9 cellular contexts compared by ENCODE assay signal in genomic region chr2:25664531-25665307, GRCh38. TPM values are rescaled to one million over a fixed set of nuclear protein-coding genes. Genes with fewer than 3 reads are reported as not detected.
A peak's percentile ranks its signal among the peaks of the same experiment; 100 is the strongest.
DNase-seq lines count a peak whose midpoint lies in the region; ATAC-seq and TF ChIP-seq lines count a peak whose summit lies in the region.
"Had no signal": no experiment of that assay in that cellular context is flagged by ENCODE, and none has a peak within 500 bp of the region (broad histone marks: within the 10 kb centered on the region; RNA-seq: fewer than 3 reads in every experiment).

No MANE protein-coding gene starts in this region.

- TF ChIP-seq RAD21 in HCT116 (IDR thresholded peaks at IDR 0.05; ENCODE audit: low read depth) = peak; percentile 89

- POLR2A ChIA-PET in HCT116 (lab: Charles Lee) = interaction anchor here (1.1 to 1.2 kb wide), 2 partner anchors 11 to 58 kb away, joined by 3 read pairs; no protein-coding TSS in a partner anchor

- peaks cover 4% of the 10 kb centered on the region for H3K36me3 Mint-ChIP-seq in Calu3 (ENCODE audit: insufficient read depth, unreplicated experiment)
- peaks cover 2% of the 10 kb centered on the region for H3K36me3 Mint-ChIP-seq in mesothelial cell of epicardium

- H3K36me3 ChIP-seq in HCT116 (ENCODE audit: control insufficient read depth in 1 of 2, insufficient read depth in 2 of 2, low read length in 2 of 2) = no peaks in the 10 kb centered on the region
- H3K36me3 ChIP-seq in SJCRH30 = no peaks in the 10 kb centered on the region
- H3K36me3 ChIP-seq in uterus = no peaks in the 10 kb centered on the region

- peak overlapping the region; percentile 38 for H3K9ac ChIP-seq in HCT116 (ENCODE audit: low read length)

- H3K4me1 ChIP-seq in HCT116 (ENCODE audit: control insufficient read depth in 1 of 2, insufficient read depth in 2 of 2, low read length in 2 of 2) (peaks cover 10 to 16% of the 10 kb centered on the region in 2 experiments), SJCRH30 (no peaks in the 10 kb centered on the region), uterus (no peaks in the 10 kb centered on the region)

- peak overlapping the region; percentile 74 for H3K4me2 ChIP-seq in HCT116 (ENCODE audit: low read length)

- H3K9me3 ChIP-seq in HCT116 (ENCODE audit: control insufficient read depth in 1 of 2, insufficient read depth in 1 of 2, low read depth in 1 of 2, low read length in 2 of 2) (no peaks in the 10 kb centered on the region), SJCRH30 (replicated peaks) (no peaks in the 10 kb centered on the region), uterus (no peaks in the 10 kb centered on the region)

- no peak overlapping the region for H2AFZ ChIP-seq in HCT116 (ENCODE audit: low read depth, low read length, poor library complexity, severe bottlenecking)

- TF ChIP-seq CTCF in Calu3 (IDR thresholded peaks at IDR 0.05; ENCODE audit: unreplicated experiment) = peak; percentile 57
- peak; percentile 81 to 90 (median 85) for TF ChIP-seq CTCF in HCT116 (IDR thresholded peaks at IDR 0.05 in 2 of 3, conservative IDR thresholded peaks at IDR 0.05 in 1 of 3; ENCODE audit: borderline replicate concordance in 1 of 3, insufficient read depth in 1 of 3, low read depth in 2 of 3, low read length in 2 of 3)
- peak; percentile 76 for TF ChIP-seq CTCF in epithelial cell of esophagus (IDR thresholded peaks at IDR 0.05; ENCODE audit: insufficient read depth, low read depth, low read length, missing control alignments)
- no peak for TF ChIP-seq CTCF in mesothelial cell of epicardium (IDR thresholded peaks at IDR 0.05; ENCODE audit: unreplicated experiment)
- peak; percentile 36 to 65 (median 55) for TF ChIP-seq CTCF in uterus (IDR thresholded peaks at IDR 0.05)

- H3K4me3 Mint-ChIP-seq in Calu3 (ENCODE audit: low read depth, unreplicated experiment) (peak overlapping the region; percentile 34), mesothelial cell of epicardium (peak overlapping the region; percentile 18)

- ATAC-seq in HCT116 (peak; percentile 97), HG02938 (IDR thresholded peaks at IDR 0.05; ENCODE audit: unreplicated experiment) (no peak)

- peak overlapping the region; percentile 54 for H3K27ac Mint-ChIP-seq in Calu3 (ENCODE audit: unreplicated experiment)
- peak overlapping the region; percentile 41 for H3K27ac Mint-ChIP-seq in mesothelial cell of epicardium

- CTCF ChIA-PET in Calu3 (lab: Charles Lee) (interaction anchor here (0.6 to 3.3 kb wide), 9 partner anchors 9 to 303 kb away, joined by 3 to 84 read pairs (median 4); no protein-coding TSS in a partner anchor), HCT116 (lab: Charles Lee) (interaction anchor here (0.7 to 3.4 kb wide), 21 partner anchors 10 to 498 kb away, joined by 3 to 87 read pairs (median 4); partner anchors contain the start of gene DTNB)

- no peaks in the 10 kb centered on the region for H3K9me2 ChIP-seq in HCT116 (ENCODE audit: insufficient read depth)

- DNase-seq in Calu3 (peak; percentile 76), HCT116 (ENCODE audit: low read depth, low spot score) (peak; percentile 68), SJCRH30 (peak; percentile 49 to 80), epithelial cell of esophagus (ENCODE audit: low read depth) (peak; percentile 80), mesothelial cell of epicardium (ENCODE audit: low spot score in 2 of 2, unreplicated experiment in 2 of 2) (peak; percentile 25 to 55), uterus (peak; percentile 33 to 40), NCI-H510A (lab: John Stamatoyannopoulos, UW) (no peak)

- no peaks in the 10 kb centered on the region for H3K9me3 Mint-ChIP-seq in Calu3 (ENCODE audit: low read depth, unreplicated experiment)
- H3K9me3 Mint-ChIP-seq in mesothelial cell of epicardium = peaks cover 6% of the 10 kb centered on the region

- intact Hi-C loops in Calu3 (cut with micrococcal nuclease; ENCODE audit: unreplicated experiment) (loop anchor here (1.0 kb wide), 1 partner anchor 57 kb away; no protein-coding TSS in a partner anchor), HCT116 (cut with micrococcal nuclease) (loop anchor here (1.0 to 10.0 kb wide), 2 partner anchors 57 to 360 kb away; no protein-coding TSS in a partner anchor), uterus (cut with DNase I; ENCODE audit: low total_unique reads) (no loop called here)

- H3K27ac ChIP-seq in HCT116 (ENCODE audit: low read depth, low read length) (peak overlapping the region; percentile 3; the same call in 1 of the 2 replicates), SJCRH30 (no peak overlapping the region), uterus (no peak overlapping the region)
- H3K27ac ChIP-seq: VCaP had no signal

- H3K4me1 Mint-ChIP-seq in Calu3 (ENCODE audit: low read depth, unreplicated experiment) = peaks cover 18% of the 10 kb centered on the region
- peaks cover 12% of the 10 kb centered on the region for H3K4me1 Mint-ChIP-seq in mesothelial cell of epicardium

- RAD21 ChIA-PET in HCT116 (lab: Charles Lee; ENCODE audit: low non-redundant PET in 1 of 2, low total read pairs in 2 of 2, uncharacterized antibody in 2 of 2, unreplicated experiment in 2 of 2) = interaction anchor here (0.7 to 1.7 kb wide), 4 partner anchors 37 to 60 kb away, joined by 3 to 14 read pairs (median 8); no protein-coding TSS in a partner anchor

- H3K4me3 ChIP-seq in HCT116 (replicated peaks in 1 of 2; ENCODE audit: low read depth in 1 of 2, low read length in 2 of 2) (peak overlapping the region; percentile 0 to 33; a peak in 3 of 4 replicates), SJCRH30 (no peak overlapping the region), epithelial cell of esophagus (ENCODE audit: low read length) (peak overlapping the region; percentile 14), uterus (no peak overlapping the region)

- no peaks in the 10 kb centered on the region for H4K20me1 ChIP-seq in HCT116 (ENCODE audit: insufficient read depth)

- H3K79me2 ChIP-seq in HCT116 (ENCODE audit: insufficient read depth, low read length) = peaks cover 40% of the 10 kb centered on the region

- no TSS peak for BruUV-seq in Calu3 (replicated peaks; lab: Mats Ljungman, UMichigan)
- BruUV-seq in HCT116 (replicated peaks; lab: Mats Ljungman, UMichigan) = no TSS peak

- no peak for TF ChIP-seq POLR2A in HCT116 (IDR thresholded peaks at IDR 0.05; ENCODE audit: borderline replicate concordance, extremely low read depth, insufficient read depth, insufficient read length)
- no peak for TF ChIP-seq POLR2A in uterus (IDR thresholded peaks at IDR 0.05)

- no peaks in the 10 kb centered on the region for H3K27me3 Mint-ChIP-seq in Calu3 (ENCODE audit: unreplicated experiment)
- no peaks in the 10 kb centered on the region for H3K27me3 Mint-ChIP-seq in mesothelial cell of epicardium (ENCODE audit: low read depth)

- H3K27me3 ChIP-seq in HCT116 (ENCODE audit: insufficient read depth, low read length) (no peaks in the 10 kb centered on the region), SJCRH30 (no peaks in the 10 kb centered on the region), uterus (no peaks in the 10 kb centered on the region)

TF ChIP-seq in HCT116, 20 proteins besides CTCF, POLR2A, EP300 and RAD21 (continues in another document):
- peak; percentile 2; the same call in 1 of the 2 replicates for TF ChIP-seq SP1 (IDR thresholded peaks at IDR 0.05; ENCODE audit: low read depth)
- no peak for TF ChIP-seq EZH2phosphoT487 (IDR thresholded peaks at IDR 0.05; ENCODE audit: borderline replicate concordance)
- peak; percentile 6; the same call in 1 of the 2 replicates for TF ChIP-seq CEBPB (IDR thresholded peaks at IDR 0.05; ENCODE audit: low read depth)
- TF ChIP-seq POLR2AphosphoS5 (IDR thresholded peaks at IDR 0.05; ENCODE audit: low read depth, low read length) = no peak
- no peak for TF ChIP-seq ELF1 (IDR thresholded peaks at IDR 0.05; ENCODE audit: borderline replicate concordance, low read depth)
- TF ChIP-seq EZH2 (IDR thresholded peaks at IDR 0.05) = no peak
- TF ChIP-seq REST (IDR thresholded peaks at IDR 0.05; ENCODE audit: low read depth) = no peak
- TF ChIP-seq CBX3 (IDR thresholded peaks at IDR 0.05; ENCODE audit: low read depth) = no peak
- TF ChIP-seq EGR1 (IDR thresholded peaks at IDR 0.05; ENCODE audit: low read depth) = no peak
- no peak for TF ChIP-seq MAX (IDR thresholded peaks at IDR 0.05)
- TF ChIP-seq FOSL1 (IDR thresholded peaks at IDR 0.05; ENCODE audit: low read depth) = 0 out of 2 replicates have a peak, but pooled peaks have one; percentile 8
- no peak for TF ChIP-seq SIN3A (IDR thresholded peaks at IDR 0.05; ENCODE audit: low read depth)
- TF ChIP-seq ZNF274 (IDR thresholded peaks at IDR 0.05; ENCODE audit: low read depth, low read length) = no peak

RNA-seq across cellular contexts. Expression of gene DTNB, which starts 8.7 kb away (rescaled TPM):
- total RNA-seq in Calu3 (2022) (17.3 and 27.3 TPM in 2 replicates), HCT116 (2021; ENCODE audit: unreplicated experiment) (30.2 TPM), mesothelial cell of epicardium (30.1 to 37.7 TPM (median 36.3 TPM) in 3 replicates), uterus (10 to 100 TPM; 12.4 to 28.8 (median 14.9) TPM)
- 25.2 and 29.8 TPM in 2 replicates for polyA plus RNA-seq in HCT116 (2012)
- 20.5 and 25.1 TPM in 2 replicates for total RNA-seq in SJCRH30 (2014; rRNA removed; shearing (Covaris generic))

Comparison
In these comparisons a context has a peak if more than half of its experiments do, and no peak if none do; other contexts are left out.
1. H3K4me3 ChIP-seq: peak in HCT116 (2 of 2) and epithelial cell of esophagus (single experiment); none in SJCRH30 (single experiment) and uterus (0 of 2).